In the genomic region with DNA sequence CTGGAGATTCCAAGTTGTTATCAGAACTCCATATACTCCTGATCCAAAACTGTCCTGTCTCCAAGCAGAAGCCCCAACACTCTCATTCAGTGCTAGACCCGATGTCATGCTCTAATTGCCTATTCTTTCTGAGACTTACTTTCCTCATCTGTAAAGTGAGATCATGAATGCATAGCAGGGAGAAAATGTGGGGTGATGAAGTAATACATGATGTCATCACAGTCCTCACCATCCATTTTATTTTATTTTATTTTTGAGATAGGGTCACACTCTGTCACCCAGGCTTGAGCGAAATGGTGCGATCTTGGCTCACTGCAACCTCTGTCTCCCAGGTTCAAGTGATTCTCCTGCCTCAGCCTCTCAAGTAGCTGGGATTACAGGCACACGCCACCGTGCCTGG, we compare ENCODE assay signal across 29 cellular contexts.
A peak's percentile ranks its signal among the peaks of the same experiment; 100 is the strongest.
DNase-seq lines count a peak whose midpoint lies in the region; ATAC-seq, FAIRE-seq and TF ChIP-seq lines count a peak whose summit lies in the region.
"Had no signal": no experiment of that assay in that cellular context is flagged by ENCODE, and none has a peak within 500 bp of the region (broad histone marks: within the 10 kb centered on the region; RNA-seq: fewer than 3 reads in every experiment).

No MANE protein-coding gene starts in this region.

- intact Hi-C loops in HepG2 (cut with micrococcal nuclease; ENCODE audit: unreplicated experiment): no loop called here
- intact Hi-C loops in right lobe of liver (cut with DNase I): no loop called here

- no peak overlapping the region for H3K27ac ChIP-seq in HepG2 (ENCODE audit: extremely low read length, insufficient read depth, low read length)
- H3K27ac ChIP-seq in right lobe of liver: no peak overlapping the region
- H3K27ac ChIP-seq: 22Rv1; A549; BLaER1; BLaER1 treated with 17β-estradiol and CSF1 and Interleukin-3, amounts not matched to agents 10 nM and 100 nM; C4-2B had no signal

- no TSS peak for BruUV-seq in HepG2 (replicated peaks; lab: Mats Ljungman, UMichigan)

- H3K36me3 ChIP-seq in HepG2 (replicated peaks in 1 of 2; ENCODE audit: control insufficient read depth in 1 of 2, insufficient read depth in 2 of 2, low read length in 2 of 2) (no peaks in the 10 kb centered on the region), right lobe of liver (no peaks in the 10 kb centered on the region)
- H3K36me3 ChIP-seq: BE2C; BLaER1; BLaER1 treated with 17β-estradiol and CSF1 and Interleukin-3, amounts not matched to agents 10 nM and 100 nM had no signal

- no peaks in the 10 kb centered on the region for H3K79me2 ChIP-seq in HepG2 (ENCODE audit: insufficient read depth, low read length)

- DNase-seq in HepG2 (ENCODE audit: low spot score) (no peak), right lobe of liver (no peak)
- DNase-seq: 8988T; ACHN; AML-193; BE2C; C1 segment of cervical spinal cord; Caco-2; Calu3; CD4-positive, alpha-beta memory T cell; CD4-positive, alpha-beta T cell; CD4-positive, CD25-positive, alpha-beta regulatory T cell; CD8-positive, alpha-beta memory T cell; CD8-positive, alpha-beta T cell; COR-L47; DMS 273 treated with DMSO at 0.1 percent for 48 hours; DMS153; DMS53; DMS79; DMS79 treated with DMSO at 0.1 percent for 48 hours; DND-41; EL had no signal

- H3K4me1 ChIP-seq in HepG2 (ENCODE audit: insufficient read depth, low read length) (no peaks in the 10 kb centered on the region), right lobe of liver (peaks cover 0 to 11% (median 0%) of the 10 kb centered on the region in 4 donors)
- H3K4me1 ChIP-seq: A549, BE2C, BLaER1, Caco-2 had no signal

- ATAC-seq in HepG2 (no peak), right lobe of liver (no peak)
- ATAC-seq: A549; CD8-positive, alpha-beta T cell had no signal

- no peak overlapping the region for H3K9ac ChIP-seq in HepG2 (ENCODE audit: insufficient read depth, low read depth, low read length)
- H3K9ac ChIP-seq: BLaER1; BLaER1 treated with 17β-estradiol and CSF1 and Interleukin-3, amounts not matched to agents 10 nM and 100 nM had no signal

- TF ChIP-seq EP300 in HepG2 (IDR thresholded peaks at IDR 0.05; ENCODE audit: low read depth in 2 of 2, low read length in 2 of 2) (no peak), HepG2 (CRISPR knock-in tag; IDR thresholded peaks at IDR 0.05; ENCODE audit: borderline replicate concordance) (no peak)

- WGBS in HepG2 (ENCODE audit: low lambda C conversion rate): 39% methylated on average over 5 of the region's 5 CpGs
- WGBS in right lobe of liver (ENCODE audit: insufficient coverage, low coverage, low lambda C conversion rate, missing lambda C conversion rate): 94% methylated on average over 5 of the region's 5 CpGs

- no peak for TF ChIP-seq CTCF in HepG2 (CRISPR knock-in tag; IDR thresholded peaks at IDR 0.05)
- TF ChIP-seq CTCF in right lobe of liver (IDR thresholded peaks at IDR 0.05): no peak

- POLR2A ChIA-PET in HepG2 (lab: Yijun Ruan, JAX): no interaction called here

- no peak for TF ChIP-seq POLR2A in HepG2 (IDR thresholded peaks at IDR 0.05; ENCODE audit: insufficient read depth in 1 of 2, low read depth in 2 of 2, low read length in 2 of 2)
- no peak for TF ChIP-seq POLR2A in right lobe of liver (IDR thresholded peaks at IDR 0.05)

- H3K9me3 ChIP-seq in HepG2 (ENCODE audit: low read length) (no peaks in the 10 kb centered on the region), right lobe of liver (no peaks in the 10 kb centered on the region)
- H3K9me3 ChIP-seq: A549, BE2C, BLaER1, Caco-2 had no signal

- H3K4me3 ChIP-seq in HepG2 (replicated peaks in 1 of 3; ENCODE audit: insufficient read depth in 1 of 3, low read depth in 2 of 3, low read length in 3 of 3) (no peak overlapping the region), right lobe of liver (no peak overlapping the region)
- H3K4me3 ChIP-seq: A549; BLaER1; BLaER1 treated with 17β-estradiol and CSF1 and Interleukin-3, amounts not matched to agents 10 nM and 100 nM had no signal

- H3K27me3 ChIP-seq in HepG2 (ENCODE audit: control insufficient read depth in 1 of 2, insufficient read depth in 2 of 2, low read length in 2 of 2) (no peaks in the 10 kb centered on the region), right lobe of liver (no peaks in the 10 kb centered on the region)
- H3K27me3 ChIP-seq: BE2C; BLaER1; BLaER1 treated with 17β-estradiol and CSF1 and Interleukin-3, amounts not matched to agents 10 nM and 100 nM had no signal

- in situ Hi-C loops in HepG2 (cut with HindIII; ENCODE audit: extremely low pct_ligation_motif_present, low pct_unique_long_range_greater_than_20kb): no loop called here

- H3K4me2 ChIP-seq in HepG2 (ENCODE audit: low read depth, low read length): no peak overlapping the region
- H3K4me2 ChIP-seq: A549; BLaER1; BLaER1 treated with 17β-estradiol and CSF1 and Interleukin-3, amounts not matched to agents 10 nM and 100 nM had no signal

- FAIRE-seq in HepG2 (lab: Jason Lieb, UNC): no peak
- FAIRE-seq: A204.1, A549, D721Med had no signal

- H4K20me1 ChIP-seq in HepG2 (ENCODE audit: insufficient read depth, low read length): no peaks in the 10 kb centered on the region
- H4K20me1 ChIP-seq: BLaER1; BLaER1 treated with 17β-estradiol and CSF1 and Interleukin-3, amounts not matched to agents 10 nM and 100 nM had no signal

- no peak for TF ChIP-seq RAD21 in HepG2 (CRISPR knock-in tag; IDR thresholded peaks at IDR 0.05)

- CTCF ChIA-PET in HepG2 (lab: Yijun Ruan, JAX; ENCODE audit: low intra/inter-chr PET ratio, low total read pairs): no interaction called here

- no peak overlapping the region for H2AFZ ChIP-seq in HepG2 (ENCODE audit: low read length)

TF ChIP-seq in HepG2, 621 proteins besides CTCF, POLR2A, EP300 and RAD21:
- TF ChIP-seq, protein P1, sequence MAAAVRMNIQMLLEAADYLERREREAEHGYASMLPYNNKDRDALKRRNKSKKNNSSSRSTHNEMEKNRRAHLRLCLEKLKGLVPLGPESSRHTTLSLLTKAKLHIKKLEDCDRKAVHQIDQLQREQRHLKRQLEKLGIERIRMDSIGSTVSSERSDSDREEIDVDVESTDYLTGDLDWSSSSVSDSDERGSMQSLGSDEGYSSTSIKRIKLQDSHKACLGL (CRISPR knock-in tag; IDR thresholded peaks at IDR 0.05): no peak
- TF ChIP-seq ATF7 (IDR thresholded peaks at IDR 0.05) (peak; percentile 92), ATF7 (CRISPR knock-in tag; IDR thresholded peaks at IDR 0.05) (no peak), CREB1 (IDR thresholded peaks at IDR 0.05) (peak; percentile 44), CREB1 (CRISPR knock-in tag; IDR thresholded peaks at IDR 0.05) (no peak), ZBTB7B (CRISPR knock-in tag; IDR thresholded peaks at IDR 0.05) (no peak)
